In genomic region chr15:29127506-29128430, GRCh38 we compare ENCODE assay signal across 2 cellular contexts.
TF ChIP-seq lines count a peak whose summit lies in the region.

No MANE protein-coding gene starts in this region.

TF ChIP-seq in HepG2, 621 proteins besides CTCF, POLR2A, EP300 and RAD21:
- TF ChIP-seq GLMP (CRISPR knock-in tag; IDR thresholded peaks at IDR 0.05; ENCODE audit: borderline replicate concordance): no peak
- no peak for TF ChIP-seq ZFP82 (CRISPR knock-in tag; IDR thresholded peaks at IDR 0.05; ENCODE audit: borderline replicate concordance)
- TF ChIP-seq NFE2L1 (CRISPR knock-in tag; IDR thresholded peaks at IDR 0.05; ENCODE audit: borderline replicate concordance): no peak
- no peak for TF ChIP-seq SMARCE1 (IDR thresholded peaks at IDR 0.05; ENCODE audit: borderline replicate concordance)
- no peak for TF ChIP-seq RNF2 (conservative IDR thresholded peaks at IDR 0.05; ENCODE audit: low read depth)
- TF ChIP-seq BHLHE40 (IDR thresholded peaks at IDR 0.05; ENCODE audit: low read length): no peak
- no peak for TF ChIP-seq ZNF552 (CRISPR knock-in tag; IDR thresholded peaks at IDR 0.05; ENCODE audit: borderline replicate concordance)

TF ChIP-seq in H1, 55 proteins besides CTCF, POLR2A, EP300 and RAD21:
- TF ChIP-seq TAF1 (IDR thresholded peaks at IDR 0.05; ENCODE audit: low read depth, low read length) (no peak), NANOG (IDR thresholded peaks at IDR 0.05; ENCODE audit: insufficient read depth, low read depth, low read length, poor library complexity, severe bottlenecking) (no peak), TBP (IDR thresholded peaks at IDR 0.05; ENCODE audit: low read depth, low read length) (no peak), BACH1 (IDR thresholded peaks at IDR 0.05; ENCODE audit: low read length) (no peak), SUZ12 (IDR thresholded peaks at IDR 0.05; ENCODE audit: low read length) (no peak), SP1 (IDR thresholded peaks at IDR 0.05; ENCODE audit: low read depth, low read length) (no peak), POU5F1 (IDR thresholded peaks at IDR 0.05; ENCODE audit: low read depth, low read length) (no peak), NRF1 (IDR thresholded peaks at IDR 0.05; ENCODE audit: low read depth, low read length) (no peak), EGR1 (IDR thresholded peaks at IDR 0.05; ENCODE audit: borderline replicate concordance, low read depth, low read length) (no peak), TAF7 (optimal IDR thresholded peaks at IDR 0.05; ENCODE audit: borderline replicate concordance, low read depth, low read length) (no peak), CBX8 (IDR thresholded peaks at IDR 0.05; ENCODE audit: borderline replicate concordance, low read depth, low read length) (no peak)
TF ChIP-seq in H1: peak in this region for 0.
